Comparison of ENCODE assay signal across 13 cellular contexts in the genomic region with DNA sequence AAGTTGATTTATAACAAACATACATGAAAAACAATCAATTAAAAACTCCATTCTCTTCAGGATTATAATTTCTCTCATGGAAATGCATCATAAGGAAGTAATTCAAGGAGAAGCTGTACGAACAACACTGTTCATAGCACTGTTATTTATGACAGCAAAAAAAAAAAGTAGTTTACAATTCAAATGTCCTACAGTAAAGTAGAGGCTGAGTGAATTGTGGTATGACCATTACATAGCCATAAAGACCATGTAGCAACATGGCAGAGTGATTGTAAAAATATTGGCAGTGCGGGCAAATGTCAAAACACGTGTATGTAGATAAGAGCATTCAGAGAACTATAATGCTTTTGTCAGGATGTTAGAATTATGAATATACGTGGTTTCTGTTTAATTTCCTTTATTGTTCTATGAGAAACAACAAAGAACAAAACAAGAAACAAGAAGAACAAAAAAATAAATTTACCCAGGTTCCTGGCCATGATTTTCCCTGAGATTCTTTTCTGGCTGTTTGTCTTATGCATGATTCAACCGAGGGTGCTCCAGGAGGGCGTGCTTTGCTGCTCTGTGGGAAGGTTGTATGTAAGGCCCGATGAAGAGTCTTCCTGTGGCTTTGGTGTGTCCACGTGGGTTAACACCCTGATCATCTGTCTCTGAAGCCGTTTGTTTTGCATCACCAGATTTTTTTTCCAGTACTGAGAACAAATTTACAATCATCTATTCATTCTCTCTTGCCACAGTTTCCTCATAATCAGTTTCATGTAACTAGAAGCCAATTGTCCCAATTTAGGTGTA. TPM values are rescaled to one million over a fixed set of nuclear protein-coding genes. Genes with fewer than 3 reads are reported as not detected.
DNase-seq lines count a peak whose midpoint lies in the region; ATAC-seq and TF ChIP-seq lines count a peak whose summit lies in the region.
"Had no signal": no experiment of that assay in that cellular context is flagged by ENCODE, and none has a peak within 500 bp of the region (broad histone marks: within the 10 kb centered on the region; RNA-seq: fewer than 3 reads in every experiment).

No MANE protein-coding gene starts in this region.

- no peak for TF ChIP-seq POLR2A in transverse colon (IDR thresholded peaks at IDR 0.05)

- H3K36me3 ChIP-seq in transverse colon = no peaks in the 10 kb centered on the region
- H3K36me3 ChIP-seq: SJSA1 had no signal

- in situ Hi-C loops in transverse colon (cut with MboI; ENCODE audit: low pct_ligation_motif_present in 1 of 4, low pct_unique_long_range_greater_than_20kb in 1 of 4, low sequenced_read_pairs in 3 of 4) = no loop called here

- TF ChIP-seq CTCF in transverse colon (IDR thresholded peaks at IDR 0.05) = no peak

- no peak for ATAC-seq in GM21576 (IDR thresholded peaks at IDR 0.05; ENCODE audit: unreplicated experiment)
- ATAC-seq: foreskin keratinocyte had no signal

- peaks cover 5 to 8% (median 5%) of the 10 kb centered on the region in 3 donors for H3K27me3 Mint-ChIP-seq in immature natural killer cell (ENCODE audit: low read depth in 3 of 3)

- peak overlapping the region; percentile 56 to 81 (median 75) for H3K27ac Mint-ChIP-seq in immature natural killer cell

- intact Hi-C loops in transverse colon (cut with DNase I; ENCODE audit: low total_unique reads) = no loop called here

- no peaks in the 10 kb centered on the region for H3K36me3 Mint-ChIP-seq in immature natural killer cell

- no peak for TF ChIP-seq EP300 in transverse colon (IDR thresholded peaks at IDR 0.05; ENCODE audit: low read depth)

- peaks cover 21 to 24% of the 10 kb centered on the region in 2 donors for H3K4me1 Mint-ChIP-seq in immature natural killer cell

- H3K4me3 Mint-ChIP-seq in immature natural killer cell = peak overlapping the region; percentile 52 to 73 (median 65)

- no peaks in the 10 kb centered on the region for H3K27me3 ChIP-seq in transverse colon
- H3K27me3 ChIP-seq: dorsolateral prefrontal cortex, foreskin keratinocyte, SJSA1 had no signal

- H3K9me3 Mint-ChIP-seq in immature natural killer cell = no peaks in the 10 kb centered on the region

- peak; percentile 23 for DNase-seq in stimulated activated CD4-positive, alpha-beta T cell treated with anti-CD3 and anti-CD28 coated beads, Interleukin-1b, Interleukin-23, amount 100 ng/mL, for 48 hours
- no peak for DNase-seq in stimulated activated CD4-positive, alpha-beta T cell treated with anti-CD3 and anti-CD28 coated beads, Interleukin-4, amount 100 ng/mL, for 1 hour
- DNase-seq in activated gamma-delta T cell treated with anti-CD3 and anti-CD28 coated beads, Interleukin-2, amount 50 U/mL, for 16 hours (ENCODE audit: low read depth) = peak; percentile 7
- peak; percentile 49 to 68 (median 57) for DNase-seq in immature natural killer cell
- peak; percentile 15 for DNase-seq in transverse colon
- no peak for DNase-seq in DMS 273 treated with DMSO at 0.1 percent for 48 hours (lab: John Stamatoyannopoulos, UW)
- DNase-seq in occipital lobe (lab: John Stamatoyannopoulos, UW) = no peak
- DNase-seq: dorsolateral prefrontal cortex, foreskin keratinocyte, NCI-H187 treated with DMSO at 0.1 percent for 48 hours, substantia nigra had no signal

- H3K4me1 ChIP-seq in transverse colon = peaks cover 0 to 21% (median 9%) of the 10 kb centered on the region in 4 donors
- H3K4me1 ChIP-seq: foreskin keratinocyte had no signal

- H3K4me3 ChIP-seq in transverse colon = no peak overlapping the region
- H3K4me3 ChIP-seq: dorsolateral prefrontal cortex, SJSA1 had no signal

- no peaks in the 10 kb centered on the region for H3K9me3 ChIP-seq in transverse colon
- H3K9me3 ChIP-seq: SJSA1 had no signal

- H3K27ac ChIP-seq in transverse colon = peak overlapping the region in 3 of 4 donors; percentile 4 to 59 (median 57)
- H3K27ac ChIP-seq: dorsolateral prefrontal cortex, foreskin keratinocyte, SJSA1 had no signal

- 43% methylated on average over 9 of the region's 9 CpGs for WGBS in transverse colon (ENCODE audit: low coverage in 1 of 2), 2 donors

RNA-seq across cellular contexts. Expression of a gene that starts 28.8 kb away (rescaled TPM):
- under 1 TPM in 2 of 3 donors, not detected in 1; 0.03 to 0.10 TPM for polyA plus RNA-seq in immature natural killer cell
- 10 to 100 TPM in 1 of 4 donors, 1 to 10 TPM in 3; 1.1 to 12.5 (median 2.7) TPM for total RNA-seq in transverse colon
- 1.7 TPM for total RNA-seq in occipital lobe

Comparison
In these comparisons a context has a peak if more than half of its experiments do, and no peak if none do; other contexts are left out.
1. DNase-seq: peak in stimulated activated CD4-positive, alpha-beta T cell treated with anti-CD3 and anti-CD28 coated beads, Interleukin-1b, Interleukin-23, amount 100 ng/mL, for 48 hours (single experiment), activated gamma-delta T cell treated with anti-CD3 and anti-CD28 coated beads, Interleukin-2, amount 50 U/mL, for 16 hours (single experiment), immature natural killer cell (3 of 3) and transverse colon (single experiment); none in stimulated activated CD4-positive, alpha-beta T cell treated with anti-CD3 and anti-CD28 coated beads, Interleukin-4, amount 100 ng/mL, for 1 hour (single experiment), DMS 273 treated with DMSO at 0.1 percent for 48 hours (single experiment) and occipital lobe (single experiment).